Comparison of ENCODE assay signal across 8 cellular contexts in the genomic region with DNA sequence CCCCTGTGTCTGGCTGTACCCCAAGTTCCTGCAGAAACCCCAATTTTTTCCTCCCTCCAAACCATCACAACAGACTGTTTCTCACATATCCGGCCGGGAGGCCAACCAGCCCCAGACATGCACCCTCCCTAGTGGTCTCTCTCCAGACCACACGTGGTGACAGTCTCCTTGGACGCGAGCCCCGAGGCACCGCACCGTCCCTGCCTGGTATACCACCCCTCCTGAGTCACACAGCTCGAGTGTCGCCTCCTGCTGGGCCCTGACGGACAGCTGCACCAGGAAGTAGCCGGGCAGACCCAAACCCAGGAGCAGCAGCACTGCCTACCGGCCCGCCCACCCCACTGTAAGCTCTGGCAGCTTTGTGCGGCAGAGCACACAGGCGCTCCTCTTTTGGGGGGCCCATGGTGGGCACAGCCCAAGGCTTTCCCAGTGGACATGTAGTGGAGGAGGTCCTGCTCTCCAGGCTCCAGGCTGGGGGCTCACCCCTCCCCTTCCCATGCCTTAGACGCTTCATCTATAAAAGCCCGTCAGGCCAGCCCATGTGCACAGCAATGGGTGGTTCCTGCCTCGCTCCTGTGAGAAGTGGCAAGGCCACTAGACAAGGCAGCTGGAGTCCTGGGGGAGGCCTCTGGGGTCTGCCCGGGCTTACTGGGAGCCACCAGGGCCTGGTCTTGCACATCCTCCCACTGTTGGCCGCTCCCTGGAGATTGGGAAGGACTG.
DNase-seq lines count a peak whose midpoint lies in the region; ATAC-seq and TF ChIP-seq lines count a peak whose summit lies in the region.

No MANE protein-coding gene starts in this region.

- WGBS in esophagus squamous epithelium, 2 donors: 48 to 50% methylated on average over 4 to 5 of the region's 21 CpGs

- TF ChIP-seq CTCF in GM12874 (IDR thresholded peaks at IDR 0.05; ENCODE audit: insufficient read depth, low read depth, low read length): peak; percentile 64
- TF ChIP-seq CTCF in RWPE2 (IDR thresholded peaks at IDR 0.05; ENCODE audit: poor library complexity, severe bottlenecking): no peak
- peak in 2 of 6 experiments; percentile 3 to 6 for TF ChIP-seq CTCF in esophagus squamous epithelium (IDR thresholded peaks at IDR 0.05)
- peak; percentile 14 for TF ChIP-seq CTCF in neutrophil (IDR thresholded peaks at IDR 0.05)

- peaks cover 50% of the 10 kb centered on the region for H3K4me1 ChIP-seq in RWPE2 (ENCODE audit: insufficient read depth, poor library complexity, severe bottlenecking)
- peaks cover 58 to 100% (median 77%) of the 10 kb centered on the region in 3 donors for H3K4me1 ChIP-seq in esophagus squamous epithelium
- peaks cover 47 to 55% of the 10 kb centered on the region in 2 experiments for H3K4me1 ChIP-seq in neutrophil (ENCODE audit: control insufficient read depth in 1 of 2, insufficient read depth in 1 of 2, low read depth in 1 of 2, low read length in 1 of 2)

- H3K27ac ChIP-seq in RWPE2 (ENCODE audit: poor library complexity, severe bottlenecking) (peak overlapping the region; percentile 99), esophagus squamous epithelium (peak overlapping the region; percentile 71 to 96 (median 87)), neutrophil (peak overlapping the region; percentile 92)

- TF ChIP-seq POLR2A in esophagus squamous epithelium (IDR thresholded peaks at IDR 0.05): no peak

- H3K9me3 ChIP-seq in RWPE2 (ENCODE audit: severe bottlenecking) (no peaks in the 10 kb centered on the region), esophagus squamous epithelium (no peaks in the 10 kb centered on the region), neutrophil (no peaks in the 10 kb centered on the region)

- H3K36me3 ChIP-seq in RWPE2 (ENCODE audit: low read depth) (peaks cover 30% of the 10 kb centered on the region), esophagus squamous epithelium (peaks cover 0 to 57% (median 0%) of the 10 kb centered on the region in 3 donors), neutrophil (peaks cover 24% of the 10 kb centered on the region)

- H3K27me3 ChIP-seq in RWPE2 (ENCODE audit: insufficient read depth, poor library complexity, severe bottlenecking) (no peaks in the 10 kb centered on the region), esophagus squamous epithelium (no peaks in the 10 kb centered on the region), neutrophil (no peaks in the 10 kb centered on the region)

- no peak; the same call in 2 of the 3 replicates for ATAC-seq in RWPE2 (ENCODE audit: low read depth)
- no peak for ATAC-seq in GM19324 (IDR thresholded peaks at IDR 0.05; ENCODE audit: low FRiP score, unreplicated experiment)

- intact Hi-C loops in esophagus squamous epithelium (cut with DNase I): no loop called here

- DNase-seq in A172 (ENCODE audit: low spot score) (peak; percentile 94), RWPE2 (ENCODE audit: low spot score) (no peak), esophagus squamous epithelium (lab: John Stamatoyannopoulos, UW) (no peak), COR-L47 (lab: John Stamatoyannopoulos, UW) (no peak)
- DNase-seq in activated CD8-positive, alpha-beta memory T cell treated with anti-CD3 and anti-CD28 coated beads, Interleukin-2, amount 50 U/mL, for 4 hours: no peak

- H3K4me3 ChIP-seq in RWPE2 (ENCODE audit: severe bottlenecking): no peak overlapping the region
- no peak overlapping the region for H3K4me3 ChIP-seq in esophagus squamous epithelium
- peak overlapping the region; percentile 63 for H3K4me3 ChIP-seq in neutrophil (ENCODE audit: low read depth in 1 of 2, low read length in 1 of 2)

Comparison
In these comparisons a context has a peak if more than half of its experiments do, and no peak if none do; other contexts are left out.
1. H3K4me3 ChIP-seq: peak in neutrophil (2 of 2); none in RWPE2 (single experiment) and esophagus squamous epithelium (0 of 4).
2. Peak in every context shown above with its lines, with median percentiles within 50 percentile points of each other: H3K27ac ChIP-seq.